Comparison of ENCODE assay signal across 26 cellular contexts in genomic region chr2:43006834-43007543, GRCh38.
DNase-seq lines count a peak whose midpoint lies in the region; ATAC-seq, FAIRE-seq and TF ChIP-seq lines count a peak whose summit lies in the region.
"Had no signal": no experiment of that assay in that cellular context is flagged by ENCODE, and none has a peak within 500 bp of the region (broad histone marks: within the 10 kb centered on the region; RNA-seq: fewer than 3 reads in every experiment).

No MANE protein-coding gene starts in this region.

- H3K4me1 Mint-ChIP-seq in H9 (peaks cover 9% of the 10 kb centered on the region in 2 experiments), HFFc6 (ENCODE audit: low read depth) (peaks cover 10% of the 10 kb centered on the region; the same call in 1 of the 2 replicates)

- ATAC-seq in K562 (no peak), left lobe of liver (no peak)
- ATAC-seq: Right ventricle myocardium inferior, SK-N-SH treated with all-trans-retinoic acid at 6 μM for 48 hours had no signal

- peaks cover 0 to 6% (median 0%) of the 10 kb centered on the region in 3 experiments; a peak in 2 of 7 replicates for H3K36me3 Mint-ChIP-seq in H9 (ENCODE audit: insufficient read depth in 1 of 3, low read depth in 3 of 3)
- H3K36me3 Mint-ChIP-seq in HFFc6 (ENCODE audit: low read depth) = peaks cover 9% of the 10 kb centered on the region

- no peak overlapping the region for H3K14ac ChIP-seq in H9 (ENCODE audit: insufficient read depth, low read length)

- DNase-seq in H9 (no peak), K562 (ENCODE audit: extremely low read depth in 1 of 4, low spot score in 3 of 4) (no peak), left lobe of liver (ENCODE audit: low spot score) (peak; percentile 29), stomach (no peak), HFFc6 (no peak), GM19240 (ENCODE audit: insufficient read length, low spot score) (no peak), smooth muscle cell (lab: John Stamatoyannopoulos, UW; ENCODE audit: unreplicated experiment) (no peak)
- DNase-seq: activated CD4-positive, alpha-beta T cell treated with anti-CD3 and anti-CD28 coated beads for 4 hours; activated T-cell treated with anti-CD3 and anti-CD28 coated beads, Interleukin-2, amount 50 U/mL, for 24 hours; brain microvascular endothelial cell; cortex of kidney; DND-41; esophagus squamous epithelium; mesendoderm; naive B cell; NCI-H1436; NCI-H2081 treated with DMSO at 0.1 percent for 48 hours; occipital lobe; stimulated activated CD4-positive, alpha-beta T cell treated with anti-CD3 and anti-CD28 coated beads, Interleukin-1b, Interleukin-23, amount 100 ng/mL, for 48 hours; T-helper 2 cell had no signal

- H3K23me2 ChIP-seq in H9 (ENCODE audit: insufficient read length, low read depth, low read length, poor library complexity, severe bottlenecking) = no peaks in the 10 kb centered on the region

- no peaks in the 10 kb centered on the region for H3K79me2 ChIP-seq in H9 (ENCODE audit: insufficient read depth, low read length)
- H3K79me2 ChIP-seq in K562 (ENCODE audit: control insufficient read depth, insufficient read depth, low read length) = no peaks in the 10 kb centered on the region
- no peaks in the 10 kb centered on the region for H3K79me2 ChIP-seq in smooth muscle cell (ENCODE audit: low read depth)

- H3K9ac ChIP-seq in H9 (ENCODE audit: extremely low read depth, insufficient read length, low read length) (no peak overlapping the region), K562 (ENCODE audit: insufficient read depth in 1 of 2, low read depth in 2 of 2, low read length in 2 of 2) (no peak overlapping the region), smooth muscle cell (ENCODE audit: low read depth) (no peak overlapping the region)
- H3K9ac ChIP-seq: KMS-11 had no signal

- H3K79me1 ChIP-seq in H9 (ENCODE audit: insufficient read depth, low read depth, low read length, poor library complexity, severe bottlenecking) = no peaks in the 10 kb centered on the region

- H4K20me1 ChIP-seq in H9 (ENCODE audit: control insufficient read depth, insufficient read depth, insufficient read length) (no peaks in the 10 kb centered on the region), K562 (replicated peaks; ENCODE audit: control insufficient read depth, insufficient read depth, low read length) (no peaks in the 10 kb centered on the region), smooth muscle cell (ENCODE audit: low read depth) (no peaks in the 10 kb centered on the region)

- POLR2A ChIA-PET in K562 (lab: Yijun Ruan, JAX) = interaction anchor here (0.6 to 1.2 kb wide), 2 partner anchors 17 to 506 kb away, joined by 3 read pairs; no protein-coding TSS in a partner anchor

- no peak overlapping the region for H4K5ac ChIP-seq in H9 (ENCODE audit: insufficient read length, low read depth, low read length)

- CTCF ChIA-PET in K562 (lab: Yijun Ruan, JAX; ENCODE audit: low intra/inter-chr PET ratio) = no interaction called here

- H2AFZ ChIP-seq in H9 (ENCODE audit: low read length) = no peak overlapping the region
- no peak overlapping the region for H2AFZ ChIP-seq in K562 (ENCODE audit: low read depth, low read length)
- no peak overlapping the region for H2AFZ ChIP-seq in smooth muscle cell (ENCODE audit: low read depth)

- H3K9me3 Mint-ChIP-seq in H9 (peaks cover 6 to 7% of the 10 kb centered on the region in 2 experiments; a peak in 4 of 5 replicates), HFFc6 (peaks cover 9% of the 10 kb centered on the region)

- TF ChIP-seq POLR2A in K562 (conservative IDR thresholded peaks at IDR 0.05) (no peak), stomach (IDR thresholded peaks at IDR 0.05) (no peak)

- H3K4me1 ChIP-seq in H9 (ENCODE audit: insufficient read depth, low read length) = no peaks in the 10 kb centered on the region
- H3K4me1 ChIP-seq in K562 (replicated peaks in 1 of 2; ENCODE audit: control insufficient read depth in 2 of 2, insufficient read depth in 2 of 2, low read length in 2 of 2) = peaks cover 6 to 9% of the 10 kb centered on the region in 2 experiments; a peak in 4 of 5 replicates
- peaks cover 31 to 57% (median 43%) of the 10 kb centered on the region in 4 donors for H3K4me1 ChIP-seq in stomach
- H3K4me1 ChIP-seq in smooth muscle cell (ENCODE audit: low read depth) = no peaks in the 10 kb centered on the region

- WGBS in H9 (ENCODE audit: extremely low coverage, insufficient read length, low lambda C conversion rate) = no CpG with 5 or more reads among the region's 5 CpGs
- 40% methylated on average over 5 of the region's 5 CpGs for WGBS in K562 (ENCODE audit: insufficient coverage, low coverage, missing lambda C conversion rate)
- 77 to 85% (median 80%) methylated on average over 5 of the region's 5 CpGs for WGBS in stomach, 5 donors
- 91% methylated on average over 5 of the region's 5 CpGs for WGBS in smooth muscle cell (ENCODE audit: low lambda C conversion rate)

- H2BK20ac ChIP-seq in H9 (ENCODE audit: low read depth, low read length, poor library complexity, severe bottlenecking) = no peak overlapping the region

- H3K27me3 ChIP-seq in H9 (ENCODE audit: insufficient read depth, low read length) = no peaks in the 10 kb centered on the region
- no peaks in the 10 kb centered on the region for H3K27me3 ChIP-seq in K562 (ENCODE audit: control insufficient read depth in 2 of 2, insufficient read depth in 2 of 2, low read length in 2 of 2)
- H3K27me3 ChIP-seq in stomach = no peaks in the 10 kb centered on the region
- H3K27me3 ChIP-seq in smooth muscle cell (ENCODE audit: low read depth) = no peaks in the 10 kb centered on the region
- H3K27me3 ChIP-seq: brain microvascular endothelial cell, esophagus squamous epithelium, upper lobe of left lung had no signal

- no peaks in the 10 kb centered on the region for H3F3A ChIP-seq in smooth muscle cell (ENCODE audit: low read depth)

- no peak overlapping the region for H3K4me3 ChIP-seq in K562
- no peak overlapping the region for H3K4me3 ChIP-seq in stomach
- no peak overlapping the region for H3K4me3 ChIP-seq in smooth muscle cell
- H3K4me3 ChIP-seq: esophagus squamous epithelium, upper lobe of left lung had no signal

- no peak overlapping the region for H2BK15ac ChIP-seq in H9 (ENCODE audit: low read depth, low read length)

- H3K4me2 ChIP-seq in H9 (ENCODE audit: insufficient read depth, insufficient read length, low read length) (no peak overlapping the region), K562 (ENCODE audit: insufficient read depth, low read length) (no peak overlapping the region), smooth muscle cell (no peak overlapping the region)
- H3K4me2 ChIP-seq: KMS-11 had no signal

- H3K27ac ChIP-seq in H9 (ENCODE audit: insufficient read length, low read depth, low read length) (no peak overlapping the region), K562 (ENCODE audit: extremely low read depth, low read depth, low read length) (no peak overlapping the region), stomach (peak overlapping the region in 4 of 5 donors; percentile 69 to 87 (median 80)), smooth muscle cell (ENCODE audit: low read depth) (no peak overlapping the region)
- H3K27ac ChIP-seq: brain microvascular endothelial cell, esophagus squamous epithelium, KMS-11, upper lobe of left lung had no signal

- no peak for TF ChIP-seq RAD21 in K562 (CRISPR knock-in tag; conservative IDR thresholded peaks at IDR 0.05 in 1 of 2, IDR thresholded peaks at IDR 0.05 in 1 of 2)

- no peak overlapping the region for H2BK5ac ChIP-seq in H9 (ENCODE audit: insufficient read length, low read length)

- no peak for FAIRE-seq in K562 (lab: Jason Lieb, UNC)
- FAIRE-seq: frontal cortex had no signal

- no peak overlapping the region for H3T11ph ChIP-seq in H9 (ENCODE audit: low read length)

- no peak overlapping the region for H3K23ac ChIP-seq in H9 (ENCODE audit: insufficient read length, low read depth, low read length)

- H3K18ac ChIP-seq in H9 (ENCODE audit: insufficient read length, low read depth, low read length) = no peak overlapping the region

- H4K91ac ChIP-seq in H9 (ENCODE audit: insufficient read length, low read depth, low read length) = no peak overlapping the region

- H3K27me3 Mint-ChIP-seq in H9 (ENCODE audit: low read depth) (no peaks in the 10 kb centered on the region; the same call in 1 of the 2 replicates), HFFc6 (ENCODE audit: insufficient read depth) (peaks cover 3% of the 10 kb centered on the region)
- H3K27me3 Mint-ChIP-seq: activated T-cell treated with anti-CD3 and anti-CD28 coated beads, Interleukin-2, amount 50 U/mL, for 24 hours had no signal

- H2BK120ac ChIP-seq in H9 (ENCODE audit: low read depth, low read length, poor library complexity, severe bottlenecking) = no peak overlapping the region

- intact Hi-C loops in K562 (cut with micrococcal nuclease) = no loop called here
- intact Hi-C loops in stomach (cut with DNase I; ENCODE audit: low total_unique reads) = no loop called here

- H3K56ac ChIP-seq in H9 (ENCODE audit: insufficient read length, low read depth, low read length) = no peak overlapping the region

- H3K27ac Mint-ChIP-seq in H9 = peak overlapping the region in 2 of 3 experiments; percentile 62 to 94; a peak in 2 of 7 replicates
- no peak overlapping the region for H3K27ac Mint-ChIP-seq in HFFc6
- H3K27ac Mint-ChIP-seq: activated T-cell treated with anti-CD3 and anti-CD28 coated beads, Interleukin-2, amount 50 U/mL, for 24 hours had no signal

- no peak overlapping the region for H3K4ac ChIP-seq in H9 (ENCODE audit: low read depth, low read length)

- H2AK5ac ChIP-seq in H9 (ENCODE audit: insufficient read length, low read length) = no peak overlapping the region

- H3K9me1 ChIP-seq in K562 (ENCODE audit: control insufficient read depth, insufficient read depth, low read length) = no peaks in the 10 kb centered on the region

- BruUV-seq in K562 (replicated peaks; lab: Mats Ljungman, UMichigan) = no TSS peak

- no peak overlapping the region for H4K8ac ChIP-seq in H9 (replicated peaks; ENCODE audit: insufficient read length, low read depth, low read length)

- in situ Hi-C loops in K562 (cut with MboI) = no loop called here

- no peaks in the 10 kb centered on the region for H3K36me3 ChIP-seq in K562 (ENCODE audit: control insufficient read depth, insufficient read depth, low read length)
- no peaks in the 10 kb centered on the region for H3K36me3 ChIP-seq in stomach
- H3K36me3 ChIP-seq in smooth muscle cell (ENCODE audit: low read depth) = no peaks in the 10 kb centered on the region
- H3K36me3 ChIP-seq: brain microvascular endothelial cell, esophagus squamous epithelium, upper lobe of left lung had no signal

- TF ChIP-seq CTCF in H9 (conservative IDR thresholded peaks at IDR 0.05) (no peak), K562 (IDR thresholded peaks at IDR 0.05 in 2 of 3, conservative IDR thresholded peaks at IDR 0.05 in 1 of 3; ENCODE audit: insufficient read depth in 2 of 3, low read depth in 1 of 3, low read length in 3 of 3) (no peak), stomach (IDR thresholded peaks at IDR 0.05) (no peak), HFFc6 (IDR thresholded peaks at IDR 0.05) (no peak), smooth muscle cell (IDR thresholded peaks at IDR 0.05; ENCODE audit: borderline replicate concordance, insufficient read depth, poor library complexity, severe bottlenecking) (no peak)

- no peak overlapping the region for H2BK12ac ChIP-seq in H9 (ENCODE audit: insufficient read length, low read depth, low read length)

- TF ChIP-seq EP300 in K562 (IDR thresholded peaks at IDR 0.05; ENCODE audit: low read length) = no peak
- no peak for TF ChIP-seq EP300 in stomach (IDR thresholded peaks at IDR 0.05)

- H3K9me3 ChIP-seq in H9 (ENCODE audit: control insufficient read depth, low read depth, low read length) = no peaks in the 10 kb centered on the region
- H3K9me3 ChIP-seq in K562 (replicated peaks; ENCODE audit: control insufficient read depth, insufficient read depth, low read depth, low read length) = no peaks in the 10 kb centered on the region
- H3K9me3 ChIP-seq in stomach = peaks cover 0 to 6% (median 0%) of the 10 kb centered on the region in 4 donors
- H3K9me3 ChIP-seq in smooth muscle cell (replicated peaks; ENCODE audit: low read depth) = no peaks in the 10 kb centered on the region
- H3K9me3 ChIP-seq: esophagus squamous epithelium, upper lobe of left lung had no signal

- no peak overlapping the region for H3K4me3 Mint-ChIP-seq in H9
- no peak overlapping the region for H3K4me3 Mint-ChIP-seq in HFFc6
- H3K4me3 Mint-ChIP-seq: activated T-cell treated with anti-CD3 and anti-CD28 coated beads, Interleukin-2, amount 50 U/mL, for 24 hours; CD14-positive monocyte; naive B cell had no signal

Comparison
In these comparisons a context has a peak if more than half of its experiments do, and no peak if none do; other contexts are left out.
1. H3K27ac ChIP-seq: peak in stomach (4 of 5); none in H9 (single experiment), K562 (single experiment) and smooth muscle cell (single experiment).